In the genomic region with DNA sequence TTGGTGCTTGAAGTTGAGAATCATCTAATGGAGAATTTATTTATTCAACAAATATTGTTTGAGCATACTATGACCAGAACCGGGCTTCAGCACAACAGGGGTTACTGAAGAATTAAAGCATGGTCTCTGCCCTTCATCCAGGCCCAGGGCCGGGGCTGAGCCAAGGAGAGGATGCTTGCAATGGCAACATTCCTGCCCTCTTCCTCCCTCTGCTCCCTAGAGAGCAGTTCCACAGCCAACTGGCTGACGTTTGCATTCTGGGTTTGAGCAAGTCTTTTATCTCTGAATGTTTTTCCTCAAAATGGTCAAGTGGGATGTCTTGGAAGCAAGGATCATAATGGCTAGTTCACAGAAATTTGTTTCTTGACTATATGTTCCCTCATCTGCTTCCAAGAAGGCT, we compare ENCODE assay signal across 22 cellular contexts.
DNase-seq lines count a peak whose midpoint lies in the region; ATAC-seq and TF ChIP-seq lines count a peak whose summit lies in the region.
"Had no signal": no experiment of that assay in that cellular context is flagged by ENCODE, and none has a peak within 500 bp of the region (broad histone marks: within the 10 kb centered on the region; RNA-seq: fewer than 3 reads in every experiment).

No MANE protein-coding gene starts in this region.

- peaks cover 19% of the 10 kb centered on the region for H3K4me1 Mint-ChIP-seq in MCF 10A (ENCODE audit: insufficient read depth, unreplicated experiment)
- H3K4me1 Mint-ChIP-seq: activated naive CD4-positive, alpha-beta T cell treated with anti-CD3 and anti-CD28 coated beads, Interleukin-2, amount 50 U/mL, for 24 hours; CD4-positive, CD25-positive, alpha-beta regulatory T cell; endodermal cell had no signal

- no peaks in the 10 kb centered on the region for H3K9me3 Mint-ChIP-seq in MCF 10A (ENCODE audit: unreplicated experiment)
- H3K9me3 Mint-ChIP-seq: activated CD4-positive, alpha-beta T cell treated with anti-CD3 and anti-CD28 coated beads, Interleukin-2, amount 10 ng/mL, durations not matched to agents 7 days and 5 days; activated naive CD4-positive, alpha-beta T cell treated with anti-CD3 and anti-CD28 coated beads, Interleukin-2, amount 50 U/mL, for 24 hours; endodermal cell had no signal

- peak overlapping the region; percentile 16 for H3K27ac Mint-ChIP-seq in MCF 10A (ENCODE audit: low read depth, unreplicated experiment)
- H3K27ac Mint-ChIP-seq: activated CD4-positive, alpha-beta T cell treated with anti-CD3 and anti-CD28 coated beads, Interleukin-2, amount 10 ng/mL, durations not matched to agents 7 days and 5 days; activated naive CD4-positive, alpha-beta T cell treated with anti-CD3 and anti-CD28 coated beads, Interleukin-2, amount 50 U/mL, for 24 hours; CD4-positive, CD25-positive, alpha-beta regulatory T cell had no signal

- H3K36me3 Mint-ChIP-seq in MCF 10A (ENCODE audit: insufficient read depth, unreplicated experiment): no peaks in the 10 kb centered on the region
- H3K36me3 Mint-ChIP-seq: activated naive CD4-positive, alpha-beta T cell treated with anti-CD3 and anti-CD28 coated beads, Interleukin-2, amount 50 U/mL, for 24 hours; CD4-positive, CD25-positive, alpha-beta regulatory T cell had no signal

- peak overlapping the region in 1 of 2 donors; percentile 32 for H3K27ac ChIP-seq in breast epithelium
- peak overlapping the region; percentile 37 to 81 for H3K27ac ChIP-seq in coronary artery
- H3K27ac ChIP-seq in right cardiac atrium (ENCODE audit: low read length): no peak overlapping the region
- peak overlapping the region; percentile 65 to 69 for H3K27ac ChIP-seq in tibial artery
- H3K27ac ChIP-seq: upper lobe of right lung had no signal

- peak; percentile 64 to 82 for ATAC-seq in right cardiac atrium
- ATAC-seq: Panc1; stimulated activated naive CD8-positive, alpha-beta T cell treated with anti-CD3 and anti-CD28 coated beads, Interleukin-15, Interleukin-2, amounts not matched to agents 100 U/mL and 50 U/mL, for 24 hours had no signal

- WGBS in right cardiac atrium: 43% methylated on average over 3 of the region's 3 CpGs

- H3K36me3 ChIP-seq in breast epithelium: no peaks in the 10 kb centered on the region
- H3K36me3 ChIP-seq in tibial artery: no peaks in the 10 kb centered on the region
- H3K36me3 ChIP-seq: upper lobe of right lung had no signal

- POLR2A ChIA-PET in MCF 10A (lab: Yijun Ruan, JAX): interaction anchor here (4.3 kb wide), 1 partner anchor 150 kb away, joined by 30 read pairs; no protein-coding TSS in a partner anchor

- H3K4me3 ChIP-seq in breast epithelium (no peak overlapping the region), coronary artery (peak overlapping the region; percentile 6), right cardiac atrium (ENCODE audit: low read length) (no peak overlapping the region), tibial artery (no peak overlapping the region)
- H3K4me3 ChIP-seq: upper lobe of right lung had no signal

- TF ChIP-seq CTCF in MCF 10A (IDR thresholded peaks at IDR 0.05; ENCODE audit: unreplicated experiment) (no peak), breast epithelium (IDR thresholded peaks at IDR 0.05) (no peak), coronary artery (IDR thresholded peaks at IDR 0.05) (no peak), tibial artery (IDR thresholded peaks at IDR 0.05) (no peak)

- H3K4me1 ChIP-seq in breast epithelium (no peaks in the 10 kb centered on the region), right cardiac atrium (ENCODE audit: control insufficient read depth, insufficient read depth, low read length) (peaks cover 3% of the 10 kb centered on the region), tibial artery (peaks cover 0 to 42% (median 27%) of the 10 kb centered on the region in 4 donors)
- H3K4me1 ChIP-seq: upper lobe of right lung had no signal

- no peak for DNase-seq in MCF 10A (ENCODE audit: unreplicated experiment)
- DNase-seq in breast epithelium (ENCODE audit: low spot score in 2 of 2): no peak
- DNase-seq in coronary artery (ENCODE audit: low spot score): no peak
- peak; percentile 68 to 89 (median 83) for DNase-seq in right cardiac atrium
- peak in 1 of 2 donors; percentile 23 for DNase-seq in tibial artery
- no peak for DNase-seq in cerebellar nuclear complex (lab: John Stamatoyannopoulos, UW)
- DNase-seq in activated CD4-positive, CD25-positive, alpha-beta regulatory T cell (lab: John Stamatoyannopoulos, UW): no peak
- no peak for DNase-seq in GDM1 (lab: John Stamatoyannopoulos, UW)
- DNase-seq: activated CD4-positive, alpha-beta T cell treated with anti-CD3 and anti-CD28 coated beads, Interleukin-2, amount 10 ng/mL, durations not matched to agents 7 days and 5 days; activated T-cell treated with anti-CD3 and anti-CD28 coated beads for 4 hours; CD4-positive, CD25-positive, alpha-beta regulatory T cell; central memory CD4-positive, alpha-beta T cell; DMS79; endodermal cell; H7; KBM-7; NCI-H1092 treated with DMSO at 0.1 percent for 48 hours; NCI-H69; stimulated activated naive CD8-positive, alpha-beta T cell treated with anti-CD3 and anti-CD28 coated beads, Interleukin-15, Interleukin-2, amounts not matched to agents 100 U/mL and 50 U/mL, for 24 hours; upper lobe of right lung had no signal

- no peaks in the 10 kb centered on the region for H3K27me3 ChIP-seq in breast epithelium
- no peaks in the 10 kb centered on the region for H3K27me3 ChIP-seq in right cardiac atrium (ENCODE audit: control insufficient read depth, insufficient read depth)
- H3K27me3 ChIP-seq in tibial artery: no peaks in the 10 kb centered on the region
- H3K27me3 ChIP-seq: upper lobe of right lung had no signal

- H3K9me3 ChIP-seq in breast epithelium: no peaks in the 10 kb centered on the region
- H3K9me3 ChIP-seq in right cardiac atrium (ENCODE audit: control insufficient read depth, low read length): no peaks in the 10 kb centered on the region
- no peaks in the 10 kb centered on the region for H3K9me3 ChIP-seq in tibial artery
- H3K9me3 ChIP-seq: upper lobe of right lung had no signal

- intact Hi-C loops in MCF 10A (cut with micrococcal nuclease) (loop anchor here (5.0 kb wide), 1 partner anchor 68 kb away; no protein-coding TSS in a partner anchor), breast epithelium (cut with DNase I; ENCODE audit: low total_unique reads) (no loop called here), right cardiac atrium (cut with DNase I) (loop anchor here in 2 of 4 donors (5.0 to 10.0 kb wide), 2 partner anchors 210 to 213 kb away; no protein-coding TSS in a partner anchor), tibial artery (cut with DNase I; ENCODE audit: low total_unique reads) (loop anchor here (5.0 kb wide), 3 partner anchors 112 to 213 kb away; a partner anchor contains a TSS)

- H3K27me3 Mint-ChIP-seq in MCF 10A (ENCODE audit: insufficient read depth, unreplicated experiment): no peaks in the 10 kb centered on the region
- H3K27me3 Mint-ChIP-seq: activated CD4-positive, alpha-beta T cell treated with anti-CD3 and anti-CD28 coated beads, Interleukin-2, amount 10 ng/mL, durations not matched to agents 7 days and 5 days; activated naive CD4-positive, alpha-beta T cell treated with anti-CD3 and anti-CD28 coated beads, Interleukin-2, amount 50 U/mL, for 24 hours had no signal

- H3K4me3 Mint-ChIP-seq in MCF 10A (ENCODE audit: unreplicated experiment): no peak overlapping the region
- H3K4me3 Mint-ChIP-seq: activated CD4-positive, alpha-beta T cell treated with anti-CD3 and anti-CD28 coated beads, Interleukin-2, amount 10 ng/mL, durations not matched to agents 7 days and 5 days; activated naive CD4-positive, alpha-beta T cell treated with anti-CD3 and anti-CD28 coated beads, Interleukin-2, amount 50 U/mL, for 24 hours; CD4-positive, CD25-positive, alpha-beta regulatory T cell; endodermal cell had no signal

- BruUV-seq in MCF 10A (replicated peaks; lab: Mats Ljungman, UMichigan): no TSS peak

- CTCF ChIA-PET in MCF 10A (lab: Yijun Ruan, JAX): interaction anchor here (0.6 to 4.9 kb wide), 5 partner anchors 12 to 917 kb away, joined by 3 to 24 read pairs (median 4); no protein-coding TSS in a partner anchor

- no peak for TF ChIP-seq POLR2A in breast epithelium (IDR thresholded peaks at IDR 0.05)

Comparison
In these comparisons a context has a peak if more than half of its experiments do, and no peak if none do; other contexts are left out.
1. DNase-seq: peak in right cardiac atrium (3 of 3); none in MCF 10A (single experiment), breast epithelium (0 of 2), coronary artery (single experiment), cerebellar nuclear complex (0 of 2), activated CD4-positive, CD25-positive, alpha-beta regulatory T cell (0 of 4) and GDM1 (single experiment).